Comparison of ENCODE assay signal across 8 cellular contexts in genomic region chr10:102919237-102919959, GRCh38. TPM values are rescaled to one million over a fixed set of nuclear protein-coding genes. Genes with fewer than 3 reads are reported as not detected.
DNase-seq lines count a peak whose midpoint lies in the region; ATAC-seq and TF ChIP-seq lines count a peak whose summit lies in the region.

No MANE protein-coding gene starts in this region.

- peak overlapping the region; percentile 98 for H3K4me3 Mint-ChIP-seq in memory B cell

- H3K4me1 Mint-ChIP-seq in memory B cell: peaks cover 35% of the 10 kb centered on the region

- no peaks in the 10 kb centered on the region for H3K27me3 ChIP-seq in OCI-LY1 (ENCODE audit: insufficient read depth, low read length)
- no peaks in the 10 kb centered on the region for H3K27me3 ChIP-seq in transverse colon

- H3K4me2 ChIP-seq in OCI-LY1 (ENCODE audit: low read length): peak overlapping the region; percentile 85

- H4K20me1 ChIP-seq in OCI-LY1 (ENCODE audit: insufficient read depth, low read length): no peaks in the 10 kb centered on the region

- H3K9me3 Mint-ChIP-seq in memory B cell: no peaks in the 10 kb centered on the region

- ATAC-seq in memory B cell (ENCODE audit: low read depth): no peak

- in situ Hi-C loops in transverse colon (cut with MboI; ENCODE audit: low pct_ligation_motif_present in 1 of 4, low pct_unique_long_range_greater_than_20kb in 1 of 4, low sequenced_read_pairs in 3 of 4): loop anchor here (5.0 to 25.0 kb wide), 5 partner anchors 145 to 325 kb away; partner anchors contain the start of gene RPEL1 (in 3 of the 4)

- TF ChIP-seq CTCF in OCI-LY1 (IDR thresholded peaks at IDR 0.05; ENCODE audit: low read length) (no peak), transverse colon (IDR thresholded peaks at IDR 0.05) (no peak)

- peak overlapping the region; percentile 73 for H3K9ac ChIP-seq in ES-I3 (ENCODE audit: low read depth, low read length)
- peak overlapping the region; percentile 74 for H3K9ac ChIP-seq in OCI-LY1 (ENCODE audit: low read length)

- no peak overlapping the region for H3K27ac Mint-ChIP-seq in memory B cell

- H3F3A ChIP-seq in OCI-LY1 (ENCODE audit: insufficient read depth, low read length): no peaks in the 10 kb centered on the region

- H3K36me3 Mint-ChIP-seq in memory B cell: peaks cover 4% of the 10 kb centered on the region

- H3K4me1 ChIP-seq in ES-I3 (ENCODE audit: insufficient read depth, low read length) (no peaks in the 10 kb centered on the region), OCI-LY1 (ENCODE audit: insufficient read depth, low read length, severe bottlenecking) (peaks cover 56% of the 10 kb centered on the region), transverse colon (peaks cover 5 to 61% (median 41%) of the 10 kb centered on the region in 4 donors)

- TF ChIP-seq POLR2A in transverse colon (IDR thresholded peaks at IDR 0.05): no peak

- H3K27ac ChIP-seq in OCI-LY1 (ENCODE audit: low read depth, low read length, poor library complexity, severe bottlenecking): no peak overlapping the region
- H3K27ac ChIP-seq in cingulate gyrus (ENCODE audit: low read depth, low read length): peak overlapping the region; percentile 4
- peak overlapping the region; percentile 86 to 92 (median 92) for H3K27ac ChIP-seq in transverse colon

- peak in 1 of 2 donors; percentile 18 for DNase-seq in memory B cell (ENCODE audit: low spot score in 2 of 2)
- peak; percentile 21 for DNase-seq in transverse colon
- DNase-seq in KG1 (lab: John Stamatoyannopoulos, UW): no peak
- DNase-seq in putamen (ENCODE audit: low spot score): no peak
- no peak for DNase-seq in effector CD8-positive, alpha-beta T cell (lab: John Stamatoyannopoulos, UW)

- no peaks in the 10 kb centered on the region for H3K79me2 ChIP-seq in OCI-LY1 (ENCODE audit: insufficient read depth, low read length)

- no peaks in the 10 kb centered on the region for H3K9me2 ChIP-seq in OCI-LY1 (ENCODE audit: low read depth, low read length)

- H3K9me3 ChIP-seq in ES-I3 (ENCODE audit: control insufficient read depth, insufficient read depth, low read length) (no peaks in the 10 kb centered on the region), OCI-LY1 (ENCODE audit: low read length) (no peaks in the 10 kb centered on the region), transverse colon (no peaks in the 10 kb centered on the region)

- peaks cover 1% of the 10 kb centered on the region for H3K27me3 Mint-ChIP-seq in memory B cell

- intact Hi-C loops in transverse colon (cut with DNase I; ENCODE audit: low total_unique reads): loop anchor here (5.0 kb wide), 1 partner anchor 323 kb away; no protein-coding TSS in a partner anchor

- peak overlapping the region; percentile 82 for H3K4me3 ChIP-seq in OCI-LY1 (ENCODE audit: low read depth, low read length, poor library complexity, severe bottlenecking)
- H3K4me3 ChIP-seq in transverse colon: peak overlapping the region; percentile 71 to 94 (median 88)

- H3K36me3 ChIP-seq in ES-I3 (ENCODE audit: insufficient read depth, low read length) (no peaks in the 10 kb centered on the region), OCI-LY1 (ENCODE audit: insufficient read depth, low read length) (no peaks in the 10 kb centered on the region), transverse colon (no peaks in the 10 kb centered on the region)

- TF ChIP-seq EP300 in transverse colon (IDR thresholded peaks at IDR 0.05; ENCODE audit: low read depth): no peak

- no peak overlapping the region for H2AFZ ChIP-seq in OCI-LY1 (ENCODE audit: low read length)

- WGBS in transverse colon (ENCODE audit: low coverage in 1 of 2), 2 donors: 53 to 100% methylated on average over 1 to 46 of the region's 47 CpGs

RNA-seq across cellular contexts. Expression of gene CNNM2, which starts 1.3 kb away (rescaled TPM):
- total RNA-seq in transverse colon: 100 to 1,000 TPM in 2 of 4 donors, 10 to 100 TPM in 2; 48.0 to 144 (median 100) TPM

RNA-seq across cellular contexts. Expression of gene AS3MT, which starts 50.1 kb away (rescaled TPM):
- total RNA-seq in transverse colon: 1 to 10 TPM in 2 of 4 donors, under 1 TPM in 1, not detected in 1; 0.96 to 3.4 (median 2.9) TPM
